Comparison of ENCODE assay signal across 1 cellular context in the genomic region with DNA sequence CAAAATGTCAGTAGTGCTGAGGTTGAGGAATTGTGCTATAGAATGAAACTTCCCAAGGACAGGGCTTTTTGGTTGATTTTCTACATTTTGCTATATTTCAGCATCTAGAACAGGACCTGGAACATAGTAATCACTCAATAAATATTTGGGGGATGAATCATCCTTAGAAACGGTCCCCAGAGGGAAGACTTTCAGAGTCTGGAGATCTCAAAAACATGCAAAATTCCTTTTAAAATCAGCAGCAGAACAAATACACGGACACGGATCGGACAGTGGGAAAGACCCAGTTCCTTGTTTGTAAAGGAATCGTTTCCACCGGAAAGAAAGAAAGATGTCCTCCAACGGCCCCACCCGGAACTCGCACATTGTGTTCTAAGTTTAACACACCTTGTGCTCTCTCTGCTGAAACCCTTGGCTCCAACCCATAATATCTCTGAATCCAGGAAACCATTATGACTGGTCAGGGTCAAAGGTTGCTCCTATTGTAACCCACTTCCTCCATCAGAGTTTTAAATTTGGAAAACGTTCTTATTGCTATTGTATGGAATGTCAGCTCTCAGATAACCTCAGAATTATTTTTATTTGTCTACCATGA.
TF ChIP-seq lines count a peak whose summit lies in the region.

No MANE protein-coding gene starts in this region.

TF ChIP-seq in HepG2, 621 proteins besides CTCF, POLR2A, EP300 and RAD21 (continued from another document):
- TF ChIP-seq ZBTB49 (CRISPR knock-in tag; IDR thresholded peaks at IDR 0.05; ENCODE audit: borderline replicate concordance) (no peak), ZNF598 (CRISPR knock-in tag; IDR thresholded peaks at IDR 0.05; ENCODE audit: borderline replicate concordance) (no peak), HOXA9 (CRISPR knock-in tag; IDR thresholded peaks at IDR 0.05; ENCODE audit: borderline replicate concordance) (no peak)
